ENCODE assay signal across 1 cellular context in the genomic region with DNA sequence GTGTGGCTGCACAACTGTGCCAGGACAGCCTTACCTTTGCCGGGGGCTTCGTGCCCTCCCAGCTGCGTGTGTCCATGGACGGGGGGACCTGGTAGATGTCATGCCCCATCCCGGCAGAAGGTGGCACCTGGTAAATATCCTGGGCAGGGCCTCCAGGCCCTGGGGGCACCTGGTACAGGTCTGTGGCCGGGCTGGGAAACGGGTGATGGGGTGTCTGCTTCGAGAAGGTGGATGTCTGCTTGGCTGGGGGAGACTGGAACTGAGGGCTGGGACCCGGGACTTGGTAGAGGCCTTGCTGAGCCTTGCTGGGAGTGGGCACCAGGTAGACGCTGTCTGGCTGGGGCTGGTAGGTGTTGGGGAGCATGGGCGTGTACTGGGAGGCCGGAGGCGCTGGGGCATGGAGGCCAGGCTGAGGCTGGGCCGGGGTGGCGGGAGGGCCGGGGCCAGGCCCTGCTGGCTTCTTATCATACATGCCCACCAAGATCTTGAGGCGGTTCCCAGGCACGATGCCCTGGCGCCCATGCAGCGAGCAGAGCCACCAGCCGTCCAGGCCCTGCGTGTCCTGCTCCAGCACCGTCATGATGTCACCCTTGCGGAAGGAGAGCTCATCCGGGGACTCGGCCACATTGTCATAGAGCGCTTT.
TF ChIP-seq lines count a peak whose summit lies in the region.

No MANE protein-coding gene starts in this region.

TF ChIP-seq in HepG2, 621 proteins besides CTCF, POLR2A, EP300 and RAD21:
- TF ChIP-seq KDM5B (CRISPR knock-in tag; IDR thresholded peaks at IDR 0.05; ENCODE audit: borderline replicate concordance) (peak; percentile 28; the same call in 1 of the 2 replicates), RBFOX2 (IDR thresholded peaks at IDR 0.05; ENCODE audit: low read depth, low read length) (peak; percentile 65), AGO2 (optimal IDR thresholded peaks at IDR 0.05; ENCODE audit: low read depth, low read length) (peak; percentile 75), RBM39 (IDR thresholded peaks at IDR 0.05; ENCODE audit: low read depth, low read length, poor library complexity, severe bottlenecking) (peak; percentile 62), HNRNPL (IDR thresholded peaks at IDR 0.05; ENCODE audit: low read depth, low read length) (peak; percentile 63; the same call in 1 of the 2 replicates)
TF ChIP-seq in HepG2: peak in this region for 5; not testable (repeated sequence) for 616.
